8 cellular contexts compared by ENCODE assay signal in genomic region chr13:21476893-21477472, GRCh38. TPM values are rescaled to one million over a fixed set of nuclear protein-coding genes. Genes with fewer than 3 reads are reported as not detected.
DNase-seq lines count a peak whose midpoint lies in the region; ATAC-seq and TF ChIP-seq lines count a peak whose summit lies in the region.

No MANE protein-coding gene starts in this region.

- H2AFZ ChIP-seq in Loucy (ENCODE audit: low read length): peak overlapping the region; percentile 95
- peak overlapping the region; percentile 84 for H2AFZ ChIP-seq in trophoblast cell (ENCODE audit: insufficient read depth, low read length, poor library complexity)

- H3K79me2 ChIP-seq in Loucy (ENCODE audit: insufficient read depth, low read length): no peaks in the 10 kb centered on the region
- H3K79me2 ChIP-seq in trophoblast cell (ENCODE audit: control insufficient read depth, insufficient read depth, low read length, poor library complexity): no peaks in the 10 kb centered on the region

- H4K12ac ChIP-seq in trophoblast cell (ENCODE audit: low read depth, low read length): no peak overlapping the region

- TF ChIP-seq CTCF in Loucy (conservative IDR thresholded peaks at IDR 0.05; ENCODE audit: low read length): peak; percentile 96
- TF ChIP-seq CTCF in heart left ventricle (IDR thresholded peaks at IDR 0.05): peak; percentile 94 to 99 (median 97)
- peak; percentile 79 to 88 for TF ChIP-seq CTCF in tibial artery (IDR thresholded peaks at IDR 0.05)

- H3K9ac ChIP-seq in Loucy (ENCODE audit: low read depth, low read length, poor library complexity, severe bottlenecking) (peak overlapping the region; percentile 63), trophoblast cell (ENCODE audit: low read length) (peak overlapping the region; percentile 71)

- no peaks in the 10 kb centered on the region for H3K36me3 Mint-ChIP-seq in activated naive CD8-positive, alpha-beta T cell treated with anti-CD3 and anti-CD28 coated beads, Interleukin-2, amount 10 ng/mL, durations not matched to agents 7 days and 5 days

- peak overlapping the region; percentile 78 for H3K4me3 Mint-ChIP-seq in activated naive CD8-positive, alpha-beta T cell treated with anti-CD3 and anti-CD28 coated beads, Interleukin-2, amount 10 ng/mL, durations not matched to agents 7 days and 5 days

- H3K23ac ChIP-seq in trophoblast cell (ENCODE audit: low read length): no peak overlapping the region

- H4K8ac ChIP-seq in trophoblast cell (ENCODE audit: low read depth, low read length): peak overlapping the region; percentile 83

- no peak for TF ChIP-seq POLR2A in heart left ventricle (IDR thresholded peaks at IDR 0.05)

- peak overlapping the region; percentile 13 for H2BK12ac ChIP-seq in trophoblast cell (ENCODE audit: low read length)

- H3K4me2 ChIP-seq in Loucy (ENCODE audit: low read depth, low read length, poor library complexity, severe bottlenecking): peak overlapping the region; percentile 61
- peak overlapping the region; percentile 74 for H3K4me2 ChIP-seq in trophoblast cell (ENCODE audit: low read length)

- H3K9me2 ChIP-seq in Loucy (replicated peaks; ENCODE audit: low read depth, low read length): no peaks in the 10 kb centered on the region

- DNase-seq in DMS79 treated with DMSO at 0.1 percent for 48 hours (lab: John Stamatoyannopoulos, UW): peak; percentile 26
- peak; percentile 62 for DNase-seq in SKM-1 (lab: John Stamatoyannopoulos, UW; ENCODE audit: unreplicated experiment)
- peak; percentile 79 for DNase-seq in activated naive CD8-positive, alpha-beta T cell treated with anti-CD3 and anti-CD28 coated beads, Interleukin-2, amount 10 ng/mL, durations not matched to agents 7 days and 5 days
- peak; percentile 82 to 89 (median 83) for DNase-seq in heart left ventricle
- DNase-seq in trophoblast cell: peak; percentile 83 to 96
- peak; percentile 74 to 82 for DNase-seq in tibial artery

- peak; percentile 87 for ATAC-seq in GM21723 (IDR thresholded peaks at IDR 0.05; ENCODE audit: unreplicated experiment)
- peak; percentile 85 for ATAC-seq in activated naive CD8-positive, alpha-beta T cell treated with anti-CD3 and anti-CD28 coated beads, Interleukin-2, amount 10 ng/mL, durations not matched to agents 7 days and 5 days (ENCODE audit: low read depth)
- peak; percentile 59 to 85 (median 74) for ATAC-seq in heart left ventricle

- intact Hi-C loops in heart left ventricle (cut with DNase I) (loop anchor here (1.0 to 10.0 kb wide), 11 partner anchors 92 to 535 kb away; partner anchors contain the start of genes MRPL57 (in 1 of the 10) and SKA3 (in 1 of the 10)), tibial artery (cut with DNase I; ENCODE audit: low total_unique reads) (loop anchor here (5.0 to 10.0 kb wide), 4 partner anchors 180 to 532 kb away; partner anchors contain the start of genes MRPL57 and SKA3)

- H3K4me1 ChIP-seq in Loucy (ENCODE audit: insufficient read depth, low read length, poor library complexity, severe bottlenecking): peaks cover 7% of the 10 kb centered on the region
- peaks cover 0 to 15% (median 8%) of the 10 kb centered on the region in 12 donors for H3K4me1 ChIP-seq in heart left ventricle
- H3K4me1 ChIP-seq in trophoblast cell (ENCODE audit: control insufficient read depth in 1 of 2, insufficient read depth in 2 of 2, low read length in 2 of 2): peaks cover 0 to 4% of the 10 kb centered on the region in 2 experiments
- peaks cover 0 to 15% (median 7%) of the 10 kb centered on the region in 4 donors for H3K4me1 ChIP-seq in tibial artery

- WGBS in heart left ventricle, 4 donors: 7 to 10% (median 7%) methylated on average over 18 of the region's 18 CpGs
- WGBS in trophoblast cell (ENCODE audit: extremely low coverage, insufficient coverage, insufficient read length): no CpG with 5 or more reads among the region's 18 CpGs

- H3K36me3 ChIP-seq in Loucy (ENCODE audit: insufficient read depth, low read length) (no peaks in the 10 kb centered on the region), heart left ventricle (no peaks in the 10 kb centered on the region), trophoblast cell (ENCODE audit: control insufficient read depth in 1 of 2, insufficient read depth in 2 of 2, low read length in 2 of 2) (no peaks in the 10 kb centered on the region), tibial artery (no peaks in the 10 kb centered on the region)

- no peak overlapping the region for H3K14ac ChIP-seq in trophoblast cell (ENCODE audit: low read length)

- H3F3A ChIP-seq in Loucy (ENCODE audit: low read depth): no peaks in the 10 kb centered on the region

- H3K4ac ChIP-seq in trophoblast cell (ENCODE audit: low read depth, low read length): peak overlapping the region; percentile 14

- H3K4me3 ChIP-seq in Loucy (ENCODE audit: low read length, poor library complexity, severe bottlenecking): peak overlapping the region; percentile 67
- peak overlapping the region in 11 of 12 donors; percentile 2 to 59 (median 50) for H3K4me3 ChIP-seq in heart left ventricle
- no peak overlapping the region for H3K4me3 ChIP-seq in trophoblast cell (ENCODE audit: low read depth, low read length)
- H3K4me3 ChIP-seq in tibial artery: peak overlapping the region; percentile 40 to 46

- no peak overlapping the region for H3K18ac ChIP-seq in trophoblast cell (ENCODE audit: low read length)

- H3K27ac ChIP-seq in heart left ventricle: peak overlapping the region in 6 of 12 donors; percentile 13 to 51 (median 41)
- H3K27ac ChIP-seq in trophoblast cell (ENCODE audit: low read depth, low read length): no peak overlapping the region
- H3K27ac ChIP-seq in tibial artery: no peak overlapping the region

- peaks cover 2% of the 10 kb centered on the region for H3K79me1 ChIP-seq in trophoblast cell (ENCODE audit: low read length)

- H3K9me3 Mint-ChIP-seq in activated naive CD8-positive, alpha-beta T cell treated with anti-CD3 and anti-CD28 coated beads, Interleukin-2, amount 10 ng/mL, durations not matched to agents 7 days and 5 days: no peaks in the 10 kb centered on the region

- H4K20me1 ChIP-seq in Loucy (ENCODE audit: insufficient read depth, low read length, poor library complexity, severe bottlenecking): no peaks in the 10 kb centered on the region

- peak overlapping the region; percentile 49 for H3K27ac Mint-ChIP-seq in activated naive CD8-positive, alpha-beta T cell treated with anti-CD3 and anti-CD28 coated beads, Interleukin-2, amount 10 ng/mL, durations not matched to agents 7 days and 5 days

- H3K9me3 ChIP-seq in Loucy (ENCODE audit: insufficient read depth, low read depth, low read length) (no peaks in the 10 kb centered on the region), heart left ventricle (no peaks in the 10 kb centered on the region), trophoblast cell (ENCODE audit: insufficient read depth, low read depth, low read length) (no peaks in the 10 kb centered on the region), tibial artery (peaks cover 0 to 3% (median 0%) of the 10 kb centered on the region in 3 donors)

- POLR2A ChIA-PET in activated naive CD8-positive, alpha-beta T cell treated with anti-CD3 and anti-CD28 coated beads, Interleukin-2, amount 10 ng/mL, durations not matched to agents 7 days and 5 days (lab: Charles Lee): interaction anchor here (0.8 to 2.3 kb wide), 3 partner anchors 18 to 300 kb away, joined by 4 to 13 read pairs (median 5); partner anchors contain the start of genes MRPL57, SKA3 and ZDHHC20

- peak overlapping the region; percentile 57 for H4K91ac ChIP-seq in trophoblast cell (ENCODE audit: low read depth, low read length)

- H3K27me3 ChIP-seq in Loucy (ENCODE audit: insufficient read depth, low read length, poor library complexity, severe bottlenecking): no peaks in the 10 kb centered on the region
- no peaks in the 10 kb centered on the region for H3K27me3 ChIP-seq in heart left ventricle
- no peaks in the 10 kb centered on the region for H3K27me3 ChIP-seq in trophoblast cell (ENCODE audit: insufficient read depth, low read length)
- no peaks in the 10 kb centered on the region for H3K27me3 ChIP-seq in tibial artery

- H3K27me3 Mint-ChIP-seq in activated naive CD8-positive, alpha-beta T cell treated with anti-CD3 and anti-CD28 coated beads, Interleukin-2, amount 10 ng/mL, durations not matched to agents 7 days and 5 days: peaks cover 6% of the 10 kb centered on the region

- H2BK5ac ChIP-seq in trophoblast cell (ENCODE audit: low read depth, low read length, poor library complexity): no peak overlapping the region

- no peak overlapping the region for H2AK5ac ChIP-seq in trophoblast cell (ENCODE audit: low read length)

- peaks cover 10% of the 10 kb centered on the region for H3K4me1 Mint-ChIP-seq in activated naive CD8-positive, alpha-beta T cell treated with anti-CD3 and anti-CD28 coated beads, Interleukin-2, amount 10 ng/mL, durations not matched to agents 7 days and 5 days

- H2BK120ac ChIP-seq in trophoblast cell (ENCODE audit: insufficient read depth, low read length, poor library complexity): peak overlapping the region; percentile 53

RNA-seq across cellular contexts. Expression of gene ZDHHC20, which starts 17.9 kb away (rescaled TPM):
- 10 to 100 TPM; 78.9 to 99.9 TPM for total RNA-seq in activated naive CD8-positive, alpha-beta T cell treated with anti-CD3 and anti-CD28 coated beads, Interleukin-2, amount 10 ng/mL, durations not matched to agents 7 days and 5 days
- total RNA-seq in heart left ventricle: 10 to 100 TPM; 14.1 to 36.4 (median 17.1) TPM
- 1 to 10 TPM; 6.2 to 9.9 TPM for polyA plus RNA-seq in heart left ventricle
- polyA plus RNA-seq in trophoblast cell (2013): 85.4 TPM in 2 replicates

Comparison
In these comparisons a context has a peak if more than half of its experiments do, and no peak if none do; other contexts are left out.
1. DNase-seq: peak in every context shown above with its lines; median percentile 90 in trophoblast cell; 83 in heart left ventricle; 79 in activated naive CD8-positive, alpha-beta T cell treated with anti-CD3 and anti-CD28 coated beads, Interleukin-2, amount 10 ng/mL, durations not matched to agents 7 days and 5 days; 78 in tibial artery; 62 in SKM-1; 26 in DMS79 treated with DMSO at 0.1 percent for 48 hours.